Comparison of ENCODE assay signal across 8 cellular contexts in genomic region chr11:14358729-14359439, GRCh38. TPM values are rescaled to one million over a fixed set of nuclear protein-coding genes. Genes with fewer than 3 reads are reported as not detected.
DNase-seq lines count a peak whose midpoint lies in the region; ATAC-seq, FAIRE-seq and TF ChIP-seq lines count a peak whose summit lies in the region.

TSS of gene RRAS2 (minus strand) at chr11:14359183. CDS start at chr11:14358870, 313 bp downstream.

- TF ChIP-seq CTCF in DND-41 (IDR thresholded peaks at IDR 0.05; ENCODE audit: borderline replicate concordance, extremely low read depth, low read length, poor library complexity, severe bottlenecking): peak; percentile 15

- H3K36me3 ChIP-seq in DND-41 (ENCODE audit: insufficient read depth, low read length): peaks cover 7% of the 10 kb centered on the region; the same call in 1 of the 2 replicates
- H3K36me3 ChIP-seq in adipocyte (ENCODE audit: control insufficient read depth, insufficient read depth, low read length, severe bottlenecking): no peaks in the 10 kb centered on the region

- H3K4me1 ChIP-seq in DND-41 (ENCODE audit: insufficient read depth, low read length) (peaks cover 43% of the 10 kb centered on the region), adipocyte (ENCODE audit: control insufficient read depth, insufficient read depth, low read length) (peaks cover 29% of the 10 kb centered on the region)

- intact Hi-C loops in left cardiac atrium (cut with DNase I): no loop called here

- FAIRE-seq in urothelium cell line (lab: Jason Lieb, UNC): no peak

- no peaks in the 10 kb centered on the region for H3K27me3 Mint-ChIP-seq in IgD-negative memory B cell

- H3K27me3 ChIP-seq in DND-41 (ENCODE audit: insufficient read depth, low read length, poor library complexity): no peaks in the 10 kb centered on the region
- H3K27me3 ChIP-seq in adipocyte (replicated peaks; ENCODE audit: control insufficient read depth, insufficient read depth, low read length): no peaks in the 10 kb centered on the region

- ATAC-seq in DND-41 (ENCODE audit: insufficient read depth, low read depth): peak; percentile 91
- ATAC-seq in GM21447 (IDR thresholded peaks at IDR 0.05; ENCODE audit: unreplicated experiment): peak; percentile 75
- ATAC-seq in left cardiac atrium: peak; percentile 91 to 93

- peak within 1 kb of the TSS; percentile 76 for H3K27ac ChIP-seq in DND-41 (ENCODE audit: low read length)

- peak within 1 kb of the TSS; percentile 91 to 99 (median 96) for H3K4me3 Mint-ChIP-seq in IgD-negative memory B cell

- peak within 1 kb of the TSS; percentile 74 to 93 (median 87) for H3K27ac Mint-ChIP-seq in IgD-negative memory B cell

- H3K4me3 ChIP-seq in DND-41 (ENCODE audit: low read depth in 1 of 2, low read length in 2 of 2) (peak within 1 kb of the TSS; percentile 60 to 64), adipocyte (ENCODE audit: low read length) (peak within 1 kb of the TSS; percentile 91)

- H3K4me2 ChIP-seq in DND-41 (ENCODE audit: insufficient read depth, low read length): peak within 1 kb of the TSS; percentile 76

- H3K9me3 ChIP-seq in DND-41 (ENCODE audit: insufficient read depth, low read length, severe bottlenecking): no peaks in the 10 kb centered on the region
- no peaks in the 10 kb centered on the region for H3K9me3 ChIP-seq in adipocyte (ENCODE audit: control insufficient read depth, low read length)

- peaks cover 31 to 35% (median 33%) of the 10 kb centered on the region in 3 donors for H3K4me1 Mint-ChIP-seq in IgD-negative memory B cell

- H3K36me3 Mint-ChIP-seq in IgD-negative memory B cell: no peaks in the 10 kb centered on the region

- H3K79me2 ChIP-seq in DND-41 (ENCODE audit: insufficient read depth, low read length): peaks cover 51% of the 10 kb centered on the region

- H3K9me3 Mint-ChIP-seq in IgD-negative memory B cell: no peaks in the 10 kb centered on the region

- DNase-seq in DND-41 (peak; percentile 85), T-helper 1 cell (peak; percentile 59 to 86 (median 65)), adipocyte (ENCODE audit: low read depth) (peak; percentile 90), left cardiac atrium (peak; percentile 85), putamen (ENCODE audit: low spot score) (peak; percentile 67), urothelium cell line (ENCODE audit: low spot score) (peak; percentile 88)

- peak within 1 kb of the TSS; percentile 91 for H3K9ac ChIP-seq in DND-41 (ENCODE audit: low read depth, low read length)
- H3K9ac ChIP-seq in adipocyte (ENCODE audit: low read length): peak within 1 kb of the TSS; percentile 88

- peak within 1 kb of the TSS; percentile 73 for H2AFZ ChIP-seq in DND-41 (ENCODE audit: low read depth, low read length)

- H4K20me1 ChIP-seq in DND-41 (ENCODE audit: insufficient read depth, low read length): peaks cover 22% of the 10 kb centered on the region

RNA-seq across cellular contexts. Expression of gene RRAS2, which starts in this region (rescaled TPM):
- 80.3 TPM for polyA plus RNA-seq in IgD-negative memory B cell
- 10 to 100 TPM; 31.6 to 34.2 TPM for total RNA-seq in left cardiac atrium

Comparison
In these comparisons a context has a peak if more than half of its experiments do, and no peak if none do; other contexts are left out.
1. Peak in every context shown above with its lines: DNase-seq, ATAC-seq, H3K4me3 ChIP-seq and H3K27ac ChIP-seq.